8 cellular contexts compared by ENCODE assay signal in the genomic region with DNA sequence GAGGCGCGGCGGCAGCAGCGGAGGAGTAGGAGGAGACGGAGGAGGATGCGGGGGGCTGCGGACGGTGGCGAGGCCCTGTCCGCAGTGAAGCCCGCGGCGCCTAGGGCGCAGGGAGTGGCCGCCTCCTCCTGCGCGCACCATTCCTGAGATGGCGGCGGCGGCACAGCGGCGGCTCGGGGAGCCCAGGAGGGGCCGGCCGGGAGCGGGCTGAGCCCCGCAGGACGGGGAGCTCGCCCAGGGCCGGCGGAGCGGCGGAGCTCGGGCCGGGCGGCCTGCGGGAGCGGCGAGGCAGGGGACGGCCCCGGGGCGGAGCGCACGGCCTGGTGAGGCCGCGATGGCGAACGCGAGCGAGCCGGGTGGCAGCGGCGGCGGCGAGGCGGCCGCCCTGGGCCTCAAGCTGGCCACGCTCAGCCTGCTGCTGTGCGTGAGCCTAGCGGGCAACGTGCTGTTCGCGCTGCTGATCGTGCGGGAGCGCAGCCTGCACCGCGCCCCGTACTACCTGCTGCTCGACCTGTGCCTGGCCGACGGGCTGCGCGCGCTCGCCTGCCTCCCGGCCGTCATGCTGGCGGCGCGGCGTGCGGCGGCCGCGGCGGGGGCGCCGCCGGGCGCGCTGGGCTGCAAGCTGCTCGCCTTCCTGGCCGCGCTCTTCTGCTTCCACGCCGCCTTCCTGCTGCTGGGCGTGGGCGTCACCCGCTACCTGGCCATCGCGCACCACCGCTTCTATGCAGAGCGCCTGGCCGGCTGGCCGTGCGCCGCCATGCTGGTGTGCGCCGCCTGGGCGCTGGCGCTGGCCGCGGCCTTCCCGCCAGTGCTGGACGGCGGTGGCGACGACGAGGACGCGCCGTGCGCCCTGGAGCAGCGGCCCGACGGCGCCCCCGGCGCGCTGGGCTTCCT. TPM values are rescaled to one million over a fixed set of nuclear protein-coding genes. Genes with fewer than 3 reads are reported as not detected.
A peak's percentile ranks its signal among the peaks of the same experiment; 100 is the strongest.
DNase-seq lines count a peak whose midpoint lies in the region; ATAC-seq and TF ChIP-seq lines count a peak whose summit lies in the region.

A gene with protein sequence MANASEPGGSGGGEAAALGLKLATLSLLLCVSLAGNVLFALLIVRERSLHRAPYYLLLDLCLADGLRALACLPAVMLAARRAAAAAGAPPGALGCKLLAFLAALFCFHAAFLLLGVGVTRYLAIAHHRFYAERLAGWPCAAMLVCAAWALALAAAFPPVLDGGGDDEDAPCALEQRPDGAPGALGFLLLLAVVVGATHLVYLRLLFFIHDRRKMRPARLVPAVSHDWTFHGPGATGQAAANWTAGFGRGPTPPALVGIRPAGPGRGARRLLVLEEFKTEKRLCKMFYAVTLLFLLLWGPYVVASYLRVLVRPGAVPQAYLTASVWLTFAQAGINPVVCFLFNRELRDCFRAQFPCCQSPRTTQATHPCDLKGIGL (plus strand): TSS at position 140 of the 894 bp plus-strand sequence. CDS start 195 bp downstream, at position 335.

- H3K9ac ChIP-seq in duodenal mucosa (ENCODE audit: low read depth in 1 of 2, low read length in 2 of 2) = no peak within 1 kb of the TSS

- H3K4me1 ChIP-seq in duodenal mucosa (ENCODE audit: control insufficient read depth in 1 of 2, insufficient read depth in 2 of 2, low read length in 2 of 2) = no peaks in the 10 kb centered on the region
- H3K4me1 ChIP-seq in tibial artery = peaks cover 0 to 18% (median 7%) of the 10 kb centered on the region in 4 donors

- no peaks in the 10 kb centered on the region for H3K9me3 ChIP-seq in duodenal mucosa (ENCODE audit: control insufficient read depth in 1 of 2, low read length in 2 of 2)
- H3K9me3 ChIP-seq in tibial artery = no peaks in the 10 kb centered on the region

- TF ChIP-seq CTCF in tibial artery (IDR thresholded peaks at IDR 0.05) = no peak

- no peak within 1 kb of the TSS for H3K27ac ChIP-seq in duodenal mucosa (ENCODE audit: low read depth, low read length)
- no peak within 1 kb of the TSS for H3K27ac ChIP-seq in tibial artery

- intact Hi-C loops in tibial artery (cut with DNase I; ENCODE audit: low total_unique reads) = no loop called here

- peak within 1 kb of the TSS; percentile 26 to 71 for H3K4me3 ChIP-seq in duodenal mucosa (ENCODE audit: low read depth in 1 of 2, low read length in 2 of 2)
- H3K4me3 ChIP-seq in tibial artery = peak within 1 kb of the TSS; percentile 51 to 57

- no peaks in the 10 kb centered on the region for H3K36me3 ChIP-seq in duodenal mucosa (ENCODE audit: control insufficient read depth in 1 of 2, insufficient read depth in 2 of 2, low read length in 2 of 2)
- no peaks in the 10 kb centered on the region for H3K36me3 ChIP-seq in tibial artery

- H3K27me3 ChIP-seq in duodenal mucosa (ENCODE audit: control insufficient read depth in 1 of 2, insufficient read depth in 2 of 2, low read length in 2 of 2) = peaks cover 22 to 27% of the 10 kb centered on the region in 2 donors
- H3K27me3 ChIP-seq in tibial artery = peaks cover 0 to 35% of the 10 kb centered on the region in 2 donors

- ATAC-seq in SK-N-SH treated with all-trans-retinoic acid at 6 μM for 48 hours = peak; percentile 75

- DNase-seq in DMS153 (lab: John Stamatoyannopoulos, UW) (peak; percentile 5), DMS153 treated with DMSO at 0.1 percent for 48 hours (lab: John Stamatoyannopoulos, UW; ENCODE audit: unreplicated experiment) (no peak), lung microvascular endothelial cell (ENCODE audit: low read depth in 2 of 2) (peak; percentile 47 to 73), tibial artery (no peak), germinal center (ENCODE audit: low spot score) (no peak), putamen (ENCODE audit: low spot score) (no peak)

TF ChIP-seq in SK-N-SH treated with all-trans-retinoic acid at 6 μM for 48 hours, 23 proteins besides CTCF, POLR2A, EP300 and RAD21:
- no peak for TF ChIP-seq BACH2 (CRISPR knock-in tag; IDR thresholded peaks at IDR 0.05; ENCODE audit: borderline replicate concordance)
- TF ChIP-seq TOX (CRISPR knock-in tag; IDR thresholded peaks at IDR 0.05; ENCODE audit: borderline replicate concordance) = no peak
- no peak for TF ChIP-seq CSDC2 (CRISPR knock-in tag; IDR thresholded peaks at IDR 0.05)
- TF ChIP-seq, protein P1, sequence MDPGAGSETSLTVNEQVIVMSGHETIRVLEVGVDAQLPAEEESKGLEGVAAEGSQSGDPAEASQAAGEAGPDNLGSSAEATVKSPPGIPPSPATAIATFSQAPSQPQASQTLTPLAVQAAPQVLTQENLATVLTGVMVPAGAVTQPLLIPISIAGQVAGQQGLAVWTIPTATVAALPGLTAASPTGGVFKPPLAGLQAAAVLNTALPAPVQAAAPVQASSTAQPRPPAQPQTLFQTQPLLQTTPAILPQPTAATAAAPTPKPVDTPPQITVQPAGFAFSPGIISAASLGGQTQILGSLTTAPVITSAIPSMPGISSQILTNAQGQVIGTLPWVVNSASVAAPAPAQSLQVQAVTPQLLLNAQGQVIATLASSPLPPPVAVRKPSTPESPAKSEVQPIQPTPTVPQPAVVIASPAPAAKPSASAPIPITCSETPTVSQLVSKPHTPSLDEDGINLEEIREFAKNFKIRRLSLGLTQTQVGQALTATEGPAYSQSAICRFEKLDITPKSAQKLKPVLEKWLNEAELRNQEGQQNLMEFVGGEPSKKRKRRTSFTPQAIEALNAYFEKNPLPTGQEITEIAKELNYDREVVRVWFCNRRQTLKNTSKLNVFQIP (CRISPR knock-in tag; IDR thresholded peaks at IDR 0.05; ENCODE audit: borderline replicate concordance, low read depth) = no peak
- no peak for TF ChIP-seq ESRRG (CRISPR knock-in tag; IDR thresholded peaks at IDR 0.05)
- no peak for TF ChIP-seq CSRNP3 (CRISPR knock-in tag; IDR thresholded peaks at IDR 0.05)
- no peak for TF ChIP-seq ZFP3 (CRISPR knock-in tag; IDR thresholded peaks at IDR 0.05)
- TF ChIP-seq ARNTL (CRISPR knock-in tag; IDR thresholded peaks at IDR 0.05; ENCODE audit: borderline replicate concordance, low read depth) = no peak
- no peak for TF ChIP-seq PPARA (CRISPR knock-in tag; IDR thresholded peaks at IDR 0.05; ENCODE audit: borderline replicate concordance)
- TF ChIP-seq GLIS3 (CRISPR knock-in tag; IDR thresholded peaks at IDR 0.05) = no peak
- no peak for TF ChIP-seq SNAI2 (CRISPR knock-in tag; IDR thresholded peaks at IDR 0.05)
- no peak for TF ChIP-seq ZNF70 (CRISPR knock-in tag; IDR thresholded peaks at IDR 0.05)
- no peak for TF ChIP-seq ZC3H10 (CRISPR knock-in tag; IDR thresholded peaks at IDR 0.05)
- TF ChIP-seq OSR1 (CRISPR knock-in tag; IDR thresholded peaks at IDR 0.05) = no peak
- no peak for TF ChIP-seq ZNF8 (CRISPR knock-in tag; IDR thresholded peaks at IDR 0.05)

RNA-seq across cellular contexts. Expression of the gene that starts here (rescaled TPM):
- total RNA-seq in lung microvascular endothelial cell = not detected in 2 replicates

Comparison
In these comparisons a context has a peak if more than half of its experiments do, and no peak if none do; other contexts are left out.
1. Peak in DNase-seq in lung microvascular endothelial cell; RNA of the gene not detected or under 1 TPM.